1 cellular context compared by ENCODE assay signal in genomic region chr7:20409961-20410360, GRCh38.
TF ChIP-seq lines count a peak whose summit lies in the region.

No MANE protein-coding gene starts in this region.

TF ChIP-seq in GM23338, 12 proteins besides CTCF, POLR2A, EP300 and RAD21 (continued from another document):
- no peak for TF ChIP-seq ZNF462 (CRISPR knock-in tag; IDR thresholded peaks at IDR 0.05)
- TF ChIP-seq POLR2AphosphoS5 (IDR thresholded peaks at IDR 0.05; ENCODE audit: low read depth) = no peak
- TF ChIP-seq JUNB (IDR thresholded peaks at IDR 0.05; ENCODE audit: unreplicated experiment) = no peak
- TF ChIP-seq ZNF331 (CRISPR knock-in tag; IDR thresholded peaks at IDR 0.05; ENCODE audit: low read depth) = no peak
- no peak for TF ChIP-seq EZH2 (IDR thresholded peaks at IDR 0.05; ENCODE audit: low read depth, unreplicated experiment)
- TF ChIP-seq EZH2phosphoT487 (IDR thresholded peaks at IDR 0.05; ENCODE audit: unreplicated experiment) = no peak
- no peak for TF ChIP-seq NANOG (IDR thresholded peaks at IDR 0.05; ENCODE audit: borderline replicate concordance)
- no peak for TF ChIP-seq ETS1 (IDR thresholded peaks at IDR 0.05)
